Comparison of ENCODE assay signal across 18 cellular contexts in the genomic region with DNA sequence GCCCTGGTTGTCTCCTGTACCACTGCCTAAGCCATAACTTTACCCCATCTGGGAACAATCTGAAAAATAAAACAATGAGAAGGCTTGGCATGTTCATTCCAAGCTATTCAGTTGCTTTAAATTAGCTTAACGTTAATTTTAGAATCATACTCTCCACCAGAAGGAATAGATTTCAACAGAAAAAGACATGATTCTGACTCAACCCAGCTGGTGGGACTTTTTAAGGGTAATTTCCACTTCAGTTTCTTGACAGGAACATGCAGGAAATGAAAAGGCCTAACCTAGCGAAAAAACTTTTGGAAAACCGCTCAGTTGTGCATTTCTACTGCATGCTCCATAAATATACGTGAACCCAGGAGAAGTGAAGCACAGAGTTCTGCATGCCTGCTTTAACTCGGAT. TPM values are rescaled to one million over a fixed set of nuclear protein-coding genes. Genes with fewer than 3 reads are reported as not detected.
DNase-seq lines count a peak whose midpoint lies in the region; ATAC-seq and TF ChIP-seq lines count a peak whose summit lies in the region.
"Had no signal": no experiment of that assay in that cellular context is flagged by ENCODE, and none has a peak within 500 bp of the region (broad histone marks: within the 10 kb centered on the region; RNA-seq: fewer than 3 reads in every experiment).

No MANE protein-coding gene starts in this region.

- POLR2A ChIA-PET in naive thymus-derived CD8-positive, alpha-beta T cell (lab: Charles Lee), result interaction anchor here (1.8 kb wide), 1 partner anchor 59 kb away, joined by 11 read pairs; the partner anchor contains the start of gene CASTOR1

- H3K9me3 Mint-ChIP-seq in activated naive CD8-positive, alpha-beta T cell treated with anti-CD3 and anti-CD28 coated beads for 36 hours, result no peaks in the 10 kb centered on the region
- no peaks in the 10 kb centered on the region for H3K9me3 Mint-ChIP-seq in naive thymus-derived CD8-positive, alpha-beta T cell
- H3K9me3 Mint-ChIP-seq in GM23338, result no peaks in the 10 kb centered on the region; the same call in 2 of the 3 replicates
- H3K9me3 Mint-ChIP-seq: activated naive CD8-positive, alpha-beta T cell treated with anti-CD3 and anti-CD28 coated beads, Interleukin-2, amount 10 ng/mL, durations not matched to agents 7 days and 5 days; T-helper 2 cell treated with Interferon-gamma antibody and Interleukin-4, amounts not matched to agents 5 μg/mL and 100 μg/mL, for 36 hours had no signal

- no peak for ATAC-seq in naive thymus-derived CD8-positive, alpha-beta T cell
- no peak for ATAC-seq in GM18861 (IDR thresholded peaks at IDR 0.05; ENCODE audit: unreplicated experiment)
- ATAC-seq in GM23338, result no peak
- ATAC-seq: heart right ventricle had no signal

- no peak overlapping the region for H3K27ac ChIP-seq in GM23338 (ENCODE audit: low read depth)
- H3K27ac ChIP-seq: heart right ventricle, thoracic aorta had no signal

- H3K4me1 Mint-ChIP-seq in activated naive CD8-positive, alpha-beta T cell treated with anti-CD3 and anti-CD28 coated beads for 36 hours, result peaks cover 47% of the 10 kb centered on the region
- H3K4me1 Mint-ChIP-seq in naive thymus-derived CD8-positive, alpha-beta T cell, result peaks cover 22 to 66% (median 48%) of the 10 kb centered on the region in 4 donors
- H3K4me1 Mint-ChIP-seq in GM23338, result no peaks in the 10 kb centered on the region

- peak; percentile 47 for DNase-seq in AG20443 (ENCODE audit: low spot score)
- peak; percentile 36 for DNase-seq in GM03348 (ENCODE audit: low spot score)
- no peak for DNase-seq in activated naive CD8-positive, alpha-beta T cell treated with anti-CD3 and anti-CD28 coated beads for 36 hours
- DNase-seq in naive thymus-derived CD8-positive, alpha-beta T cell, result no peak
- DNase-seq in amygdala (lab: John Stamatoyannopoulos, UW), result no peak
- no peak for DNase-seq in GM23338 (ENCODE audit: low spot score)
- DNase-seq: activated CD4-positive, alpha-beta T cell treated with anti-CD3 and anti-CD28 coated beads, Interleukin-2, amount 50 U/mL, for 1 hour; activated naive CD8-positive, alpha-beta T cell treated with anti-CD3 and anti-CD28 coated beads, Interleukin-2, amount 10 ng/mL, durations not matched to agents 7 days and 5 days; cerebellar nuclear complex; COR-L47; GDM1; GOT3; heart right ventricle; kidney glomerular epithelial cell; NCI-H1092 had no signal

- peak overlapping the region; percentile 72 for H3K27ac Mint-ChIP-seq in activated naive CD8-positive, alpha-beta T cell treated with anti-CD3 and anti-CD28 coated beads for 36 hours
- H3K27ac Mint-ChIP-seq in naive thymus-derived CD8-positive, alpha-beta T cell, result peak overlapping the region in 7 of 10 donors; percentile 22 to 83 (median 65)
- no peak overlapping the region for H3K27ac Mint-ChIP-seq in GM23338
- H3K27ac Mint-ChIP-seq: activated naive CD8-positive, alpha-beta T cell treated with anti-CD3 and anti-CD28 coated beads, Interleukin-2, amount 10 ng/mL, durations not matched to agents 7 days and 5 days; T-helper 2 cell treated with Interferon-gamma antibody and Interleukin-4, amounts not matched to agents 5 μg/mL and 100 μg/mL, for 36 hours had no signal

- 0 out of 2 replicates have a peak, but pooled peaks cover 3% of the 10 kb centered on the region for H3F3A ChIP-seq in GM23338 (replicated peaks; ENCODE audit: low read depth)

- H3K36me3 Mint-ChIP-seq in activated naive CD8-positive, alpha-beta T cell treated with anti-CD3 and anti-CD28 coated beads for 36 hours, result peaks cover 62% of the 10 kb centered on the region
- H3K36me3 Mint-ChIP-seq in naive thymus-derived CD8-positive, alpha-beta T cell, result peaks cover 0 to 94% (median 21%) of the 10 kb centered on the region in 3 donors
- peaks cover 82% of the 10 kb centered on the region for H3K36me3 Mint-ChIP-seq in GM23338 (ENCODE audit: low read depth)

- no peaks in the 10 kb centered on the region for H3K27me3 ChIP-seq in GM23338 (ENCODE audit: insufficient read depth)
- H3K27me3 ChIP-seq: heart right ventricle had no signal

- peaks cover 57% of the 10 kb centered on the region for H3K79me2 ChIP-seq in GM23338 (replicated peaks; ENCODE audit: insufficient read depth)

- no peak overlapping the region for H2AFZ ChIP-seq in GM23338

- H3K9me2 ChIP-seq in GM23338 (ENCODE audit: insufficient read depth), result no peaks in the 10 kb centered on the region

- no peaks in the 10 kb centered on the region for H3K4me1 ChIP-seq in GM23338 (ENCODE audit: insufficient read depth)

- no peak for TF ChIP-seq CTCF in GM23338 (conservative IDR thresholded peaks at IDR 0.05; ENCODE audit: low read depth in 2 of 2)

- no peaks in the 10 kb centered on the region for H3K27me3 Mint-ChIP-seq in activated naive CD8-positive, alpha-beta T cell treated with anti-CD3 and anti-CD28 coated beads for 36 hours
- no peaks in the 10 kb centered on the region for H3K27me3 Mint-ChIP-seq in naive thymus-derived CD8-positive, alpha-beta T cell
- H3K27me3 Mint-ChIP-seq in GM23338 (ENCODE audit: insufficient read depth, low read depth, poor library complexity), result peaks cover 4% of the 10 kb centered on the region
- H3K27me3 Mint-ChIP-seq: activated naive CD8-positive, alpha-beta T cell treated with anti-CD3 and anti-CD28 coated beads, Interleukin-2, amount 10 ng/mL, durations not matched to agents 7 days and 5 days had no signal

- no peak overlapping the region for H3K4me2 ChIP-seq in GM23338

- peaks cover 22% of the 10 kb centered on the region for H4K20me1 ChIP-seq in GM23338 (replicated peaks; ENCODE audit: insufficient read depth)

- H3K36me3 ChIP-seq in GM23338 (ENCODE audit: insufficient read depth), result peaks cover 60% of the 10 kb centered on the region

- no peak overlapping the region for H3K4me3 ChIP-seq in GM23338
- H3K4me3 ChIP-seq: heart right ventricle, thoracic aorta had no signal

- H3K4me3 Mint-ChIP-seq in activated naive CD8-positive, alpha-beta T cell treated with anti-CD3 and anti-CD28 coated beads for 36 hours, result no peak overlapping the region
- no peak overlapping the region for H3K4me3 Mint-ChIP-seq in naive thymus-derived CD8-positive, alpha-beta T cell
- H3K4me3 Mint-ChIP-seq in GM23338, result no peak overlapping the region
- H3K4me3 Mint-ChIP-seq: activated naive CD8-positive, alpha-beta T cell treated with anti-CD3 and anti-CD28 coated beads, Interleukin-2, amount 10 ng/mL, durations not matched to agents 7 days and 5 days; T-helper 2 cell treated with Interferon-gamma antibody and Interleukin-4, amounts not matched to agents 5 μg/mL and 100 μg/mL, for 36 hours had no signal

TF ChIP-seq in GM23338, 12 proteins besides CTCF, POLR2A, EP300 and RAD21 (continues in another document):
- TF ChIP-seq POLR2AphosphoS5 (IDR thresholded peaks at IDR 0.05; ENCODE audit: low read depth), result no peak

RNA-seq across cellular contexts. Expression of gene SF3A1, which starts 7.9 kb away (rescaled TPM):
- 100 to 1,000 TPM; 243 to 244 TPM for total RNA-seq in activated naive CD8-positive, alpha-beta T cell treated with anti-CD3 and anti-CD28 coated beads for 36 hours
- total RNA-seq in naive thymus-derived CD8-positive, alpha-beta T cell, result 100 to 1,000 TPM; 313 to 314 TPM
- polyA plus RNA-seq in naive thymus-derived CD8-positive, alpha-beta T cell, result 100 to 1,000 TPM in 1 of 3 donors, 10 to 100 TPM in 2; 66.5 to 119 (median 99.8) TPM
- 108 and 170 TPM in 2 replicates for total RNA-seq in GM23338 (2014; rRNA removed; shearing (Covaris generic))
- polyA plus RNA-seq in GM23338 (2016; fragmentation: Nextera tagmentation; extraction: Ambion mirVana), result 93.4 and 107 TPM in 2 replicates

RNA-seq across cellular contexts. Expression of gene CCDC157, which starts 8.0 kb away (rescaled TPM):
- 1 to 10 TPM; 2.5 to 2.6 TPM for total RNA-seq in activated naive CD8-positive, alpha-beta T cell treated with anti-CD3 and anti-CD28 coated beads for 36 hours
- total RNA-seq in naive thymus-derived CD8-positive, alpha-beta T cell, result 1 to 10 TPM; 2.8 to 4.1 TPM
- 1 to 10 TPM in 2 of 3 donors, under 1 TPM in 1; 0.66 to 2.5 (median 1.1) TPM for polyA plus RNA-seq in naive thymus-derived CD8-positive, alpha-beta T cell
- 6.9 and 7.9 TPM in 2 replicates for total RNA-seq in GM23338 (2014; rRNA removed; shearing (Covaris generic))
- polyA plus RNA-seq in GM23338 (2016; fragmentation: Nextera tagmentation; extraction: Ambion mirVana), result 3.7 and 3.8 TPM in 2 replicates

RNA-seq across cellular contexts. Expression of gene TBC1D10A, which starts 22.1 kb away (rescaled TPM):
- 10 to 100 TPM; 13.0 to 14.4 TPM for total RNA-seq in activated naive CD8-positive, alpha-beta T cell treated with anti-CD3 and anti-CD28 coated beads for 36 hours
- 10 to 100 TPM; 66.7 to 67.7 TPM for total RNA-seq in naive thymus-derived CD8-positive, alpha-beta T cell
- polyA plus RNA-seq in naive thymus-derived CD8-positive, alpha-beta T cell, result 10 to 100 TPM; 56.7 to 83.4 (median 62.0) TPM
- 6.0 and 8.8 TPM in 2 replicates for total RNA-seq in GM23338 (2014; rRNA removed; shearing (Covaris generic))
- polyA plus RNA-seq in GM23338 (2016; fragmentation: Nextera tagmentation; extraction: Ambion mirVana), result 3.3 and 4.2 TPM in 2 replicates

RNA-seq across cellular contexts. Expression of gene RNF215, which starts 38.4 kb away (rescaled TPM):
- 1 to 10 TPM; 3.3 to 3.9 TPM for total RNA-seq in activated naive CD8-positive, alpha-beta T cell treated with anti-CD3 and anti-CD28 coated beads for 36 hours
- 1 to 10 TPM; 5.6 to 6.2 TPM for total RNA-seq in naive thymus-derived CD8-positive, alpha-beta T cell
- polyA plus RNA-seq in naive thymus-derived CD8-positive, alpha-beta T cell, result under 1 TPM; 0.14 to 0.44 (median 0.39) TPM
- 12.4 and 13.9 TPM in 2 replicates for total RNA-seq in GM23338 (2014; rRNA removed; shearing (Covaris generic))
- 1.8 and 3.3 TPM in 2 replicates for polyA plus RNA-seq in GM23338 (2016; fragmentation: Nextera tagmentation; extraction: Ambion mirVana)

RNA-seq across cellular contexts. Expression of gene SEC14L2, which starts 48.0 kb away (rescaled TPM):
- 1 to 10 TPM; 9.1 to 9.4 TPM for total RNA-seq in activated naive CD8-positive, alpha-beta T cell treated with anti-CD3 and anti-CD28 coated beads for 36 hours
- 10 to 100 TPM; 17.8 to 19.9 TPM for total RNA-seq in naive thymus-derived CD8-positive, alpha-beta T cell
- polyA plus RNA-seq in naive thymus-derived CD8-positive, alpha-beta T cell, result 10 to 100 TPM; 16.8 to 25.9 (median 22.5) TPM
- total RNA-seq in GM23338 (2014; rRNA removed; shearing (Covaris generic)), result 2.1 and 4.2 TPM in 2 replicates
- 2.2 and 2.5 TPM in 2 replicates for polyA plus RNA-seq in GM23338 (2016; fragmentation: Nextera tagmentation; extraction: Ambion mirVana)

Comparison
In these comparisons a context has a peak if more than half of its experiments do, and no peak if none do; other contexts are left out.
1. DNase-seq: peak in AG20443 (single experiment) and GM03348 (single experiment); none in activated naive CD8-positive, alpha-beta T cell treated with anti-CD3 and anti-CD28 coated beads for 36 hours (single experiment), naive thymus-derived CD8-positive, alpha-beta T cell (0 of 10), amygdala (0 of 56) and GM23338 (single experiment).